ENCODE assay signal across 8 cellular contexts in the genomic region with DNA sequence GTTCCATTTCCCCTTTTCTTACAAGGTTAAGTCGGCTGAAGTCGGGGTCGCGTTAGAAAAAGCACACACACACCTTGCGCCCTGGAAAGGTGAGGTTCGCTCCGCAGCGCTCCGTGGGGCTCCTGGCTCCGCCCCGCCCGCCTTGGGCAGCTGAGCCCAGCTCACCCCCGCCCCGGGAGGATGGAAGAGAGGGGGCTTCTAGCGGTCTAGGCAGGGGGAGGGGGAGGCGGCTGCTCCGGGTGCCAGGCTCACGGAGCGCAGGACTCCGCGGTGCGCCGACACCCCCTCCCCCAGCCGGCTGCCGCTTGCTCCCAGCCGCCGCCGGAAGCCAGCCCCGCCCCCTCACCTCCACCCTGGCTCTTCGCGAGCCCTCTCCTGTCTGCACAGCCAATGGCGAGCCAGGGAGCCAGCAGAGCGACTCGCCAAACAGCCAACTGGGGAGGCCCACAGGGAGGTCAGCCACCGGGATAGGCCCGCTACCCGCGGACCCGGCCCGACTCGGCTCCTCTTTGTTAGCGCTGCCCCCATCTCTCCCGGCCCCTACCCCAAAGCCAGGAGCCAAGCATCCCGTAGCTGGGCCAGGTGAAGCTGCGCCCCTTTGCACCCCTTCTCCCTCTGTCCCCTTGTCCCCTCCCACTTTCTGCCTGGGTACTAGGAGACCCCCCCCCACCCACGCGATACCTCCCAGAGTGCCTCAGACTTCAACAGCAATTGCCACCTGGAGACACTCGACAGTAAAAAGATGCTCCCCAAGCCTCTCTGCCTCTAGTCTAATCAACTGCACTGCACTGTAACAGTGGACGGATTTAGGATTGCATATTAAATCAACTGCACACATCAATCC. TPM values are rescaled to one million over a fixed set of nuclear protein-coding genes. Genes with fewer than 3 reads are reported as not detected.
DNase-seq lines count a peak whose midpoint lies in the region; ATAC-seq, FAIRE-seq and TF ChIP-seq lines count a peak whose summit lies in the region.

No MANE protein-coding gene starts in this region.

- TF ChIP-seq CTCF in GM10248 (IDR thresholded peaks at IDR 0.05; ENCODE audit: control extremely low read depth, extremely low read depth, low read depth, missing control alignments) (no peak), pancreas (IDR thresholded peaks at IDR 0.05) (no peak), tibial artery (IDR thresholded peaks at IDR 0.05) (peak; percentile 4 to 33)

- H3K4me3 Mint-ChIP-seq in activated naive CD8-positive, alpha-beta T cell treated with anti-CD3 and anti-CD28 coated beads, Interleukin-2, amount 10 ng/mL, durations not matched to agents 7 days and 5 days: peak overlapping the region; percentile 89

- WGBS in pancreas, 2 donors: 0% methylated on average over 37 to 48 of the region's 49 CpGs

- H3K27me3 ChIP-seq in pancreas (no peaks in the 10 kb centered on the region), tibial artery (no peaks in the 10 kb centered on the region)

- H3K9me3 ChIP-seq in pancreas (no peaks in the 10 kb centered on the region), tibial artery (no peaks in the 10 kb centered on the region)

- no peak for FAIRE-seq in pancreas (lab: Jason Lieb, UNC)

- POLR2A ChIA-PET in GM10248 (lab: Yijun Ruan, JAX): no interaction called here
- POLR2A ChIA-PET in activated naive CD8-positive, alpha-beta T cell treated with anti-CD3 and anti-CD28 coated beads, Interleukin-2, amount 10 ng/mL, durations not matched to agents 7 days and 5 days (lab: Charles Lee): interaction anchor here (0.5 to 1.5 kb wide), 6 partner anchors 10 to 469 kb away, joined by 3 to 6 read pairs (median 4); no protein-coding TSS in a partner anchor

- CTCF ChIA-PET in GM10248 (lab: Yijun Ruan, JAX): interaction anchor here (0.8 to 3.2 kb wide), 4 partner anchors 11 to 85 kb away, joined by 3 to 14 read pairs (median 7); no protein-coding TSS in a partner anchor

- H3K36me3 ChIP-seq in pancreas (no peaks in the 10 kb centered on the region), tibial artery (no peaks in the 10 kb centered on the region)

- H3K4me1 ChIP-seq in pancreas: peaks cover 0 to 20% (median 19%) of the 10 kb centered on the region in 3 donors
- H3K4me1 ChIP-seq in tibial artery: peaks cover 0 to 51% (median 29%) of the 10 kb centered on the region in 4 donors

- H3K9me3 Mint-ChIP-seq in activated naive CD8-positive, alpha-beta T cell treated with anti-CD3 and anti-CD28 coated beads, Interleukin-2, amount 10 ng/mL, durations not matched to agents 7 days and 5 days: no peaks in the 10 kb centered on the region

- no peaks in the 10 kb centered on the region for H3K36me3 Mint-ChIP-seq in activated naive CD8-positive, alpha-beta T cell treated with anti-CD3 and anti-CD28 coated beads, Interleukin-2, amount 10 ng/mL, durations not matched to agents 7 days and 5 days

- H3K27ac Mint-ChIP-seq in activated naive CD8-positive, alpha-beta T cell treated with anti-CD3 and anti-CD28 coated beads, Interleukin-2, amount 10 ng/mL, durations not matched to agents 7 days and 5 days: peak overlapping the region; percentile 88

- intact Hi-C loops in Right ventricle myocardium superior (cut with DNase I): loop anchor here (10.0 kb wide), 1 partner anchor 48 kb away; no protein-coding TSS in a partner anchor
- intact Hi-C loops in pancreas (cut with DNase I): no loop called here
- intact Hi-C loops in tibial artery (cut with DNase I; ENCODE audit: low total_unique reads): loop anchor here (5.0 kb wide), 1 partner anchor 85 kb away; a partner anchor contains a TSS

- peak; percentile 99 for DNase-seq in GM10248 (ENCODE audit: extremely low spot score)
- peak; percentile 97 for DNase-seq in NCI-H1092 treated with DMSO at 0.1 percent for 48 hours (lab: John Stamatoyannopoulos, UW)
- peak; percentile 85 for DNase-seq in SKM-1 (lab: John Stamatoyannopoulos, UW; ENCODE audit: unreplicated experiment)
- DNase-seq in activated naive CD8-positive, alpha-beta T cell treated with anti-CD3 and anti-CD28 coated beads, Interleukin-2, amount 10 ng/mL, durations not matched to agents 7 days and 5 days: peak; percentile 95
- peak; percentile 98 for DNase-seq in Right ventricle myocardium superior
- peak; percentile 96 to 99 (median 98) for DNase-seq in pancreas
- DNase-seq in tibial artery: peak; percentile 97 to 98

- H3K27me3 Mint-ChIP-seq in activated naive CD8-positive, alpha-beta T cell treated with anti-CD3 and anti-CD28 coated beads, Interleukin-2, amount 10 ng/mL, durations not matched to agents 7 days and 5 days: no peaks in the 10 kb centered on the region

- peaks cover 25% of the 10 kb centered on the region for H3K4me1 Mint-ChIP-seq in activated naive CD8-positive, alpha-beta T cell treated with anti-CD3 and anti-CD28 coated beads, Interleukin-2, amount 10 ng/mL, durations not matched to agents 7 days and 5 days

- H3K27ac ChIP-seq in pancreas (peak overlapping the region; percentile 74 to 89 (median 82)), tibial artery (peak overlapping the region; percentile 82 to 88)

- H3K4me3 ChIP-seq in pancreas: peak overlapping the region; percentile 74 to 91 (median 89)
- H3K4me3 ChIP-seq in tibial artery: peak overlapping the region; percentile 78 to 86

- ATAC-seq in HG02623 (IDR thresholded peaks at IDR 0.05; ENCODE audit: unreplicated experiment) (peak; percentile 97), Right ventricle myocardium superior (ENCODE audit: poor library complexity) (peak; percentile 100), pancreas (peak; percentile 99 to 100 (median 100))
- ATAC-seq in activated naive CD8-positive, alpha-beta T cell treated with anti-CD3 and anti-CD28 coated beads, Interleukin-2, amount 10 ng/mL, durations not matched to agents 7 days and 5 days (ENCODE audit: low read depth): peak; percentile 100

RNA-seq across cellular contexts. Expression of a gene that starts 30.2 kb away (rescaled TPM):
- 10 to 100 TPM; 17.0 to 21.2 TPM for total RNA-seq in activated naive CD8-positive, alpha-beta T cell treated with anti-CD3 and anti-CD28 coated beads, Interleukin-2, amount 10 ng/mL, durations not matched to agents 7 days and 5 days
- 15.6 TPM for total RNA-seq in Right ventricle myocardium superior
- total RNA-seq in pancreas: 10 to 100 TPM in 1 of 6 donors, 1 to 10 TPM in 5; 5.5 to 15.6 (median 8.9) TPM
- 1 to 10 TPM; 6.6 to 7.4 TPM for polyA plus RNA-seq in pancreas

RNA-seq across cellular contexts. Expression of a gene that starts 42.5 kb away (rescaled TPM):
- 10 to 100 TPM; 34.3 to 37.6 TPM for total RNA-seq in activated naive CD8-positive, alpha-beta T cell treated with anti-CD3 and anti-CD28 coated beads, Interleukin-2, amount 10 ng/mL, durations not matched to agents 7 days and 5 days
- 36.4 TPM for total RNA-seq in Right ventricle myocardium superior
- total RNA-seq in pancreas: 10 to 100 TPM; 11.7 to 21.7 (median 15.5) TPM
- 10 to 100 TPM; 33.4 to 36.8 TPM for polyA plus RNA-seq in pancreas

Comparison
In these comparisons a context has a peak if more than half of its experiments do, and no peak if none do; other contexts are left out.
1. Peak in every context shown above with its lines: DNase-seq, ATAC-seq, H3K4me3 ChIP-seq and H3K27ac ChIP-seq.
2. CTCF ChIP-seq: peak in tibial artery (2 of 2); none in GM10248 (single experiment) and pancreas (0 of 4).
3. intact Hi-C loops: an anchor here in Right ventricle myocardium superior (10.0 kb wide) and tibial artery (5.0 kb wide); none called in pancreas.